In genomic region chrX:107076158-107076557, GRCh38 we compare ENCODE assay signal across 1 cellular context.
TF ChIP-seq lines count a peak whose summit lies in the region.

No MANE protein-coding gene starts in this region.

TF ChIP-seq in HEK293, 187 proteins besides CTCF, POLR2A, EP300 and RAD21 (continued from another document):
- TF ChIP-seq, protein P1, sequence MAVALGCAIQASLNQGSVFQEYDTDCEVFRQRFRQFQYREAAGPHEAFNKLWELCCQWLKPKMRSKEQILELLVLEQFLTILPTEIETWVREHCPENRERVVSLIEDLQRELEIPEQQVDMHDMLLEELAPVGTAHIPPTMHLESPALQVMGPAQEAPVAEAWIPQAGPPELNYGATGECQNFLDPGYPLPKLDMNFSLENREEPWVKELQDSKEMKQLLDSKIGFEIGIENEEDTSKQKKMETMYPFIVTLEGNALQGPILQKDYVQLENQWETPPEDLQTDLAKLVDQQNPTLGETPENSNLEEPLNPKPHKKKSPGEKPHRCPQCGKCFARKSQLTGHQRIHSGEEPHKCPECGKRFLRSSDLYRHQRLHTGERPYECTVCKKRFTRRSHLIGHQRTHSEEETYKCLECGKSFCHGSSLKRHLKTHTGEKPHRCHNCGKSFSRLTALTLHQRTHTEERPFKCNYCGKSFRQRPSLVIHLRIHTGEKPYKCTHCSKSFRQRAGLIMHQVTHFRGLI (tag by site-specific recombination; IDR thresholded peaks at IDR 0.05), result no peak
- TF ChIP-seq, protein P2, sequence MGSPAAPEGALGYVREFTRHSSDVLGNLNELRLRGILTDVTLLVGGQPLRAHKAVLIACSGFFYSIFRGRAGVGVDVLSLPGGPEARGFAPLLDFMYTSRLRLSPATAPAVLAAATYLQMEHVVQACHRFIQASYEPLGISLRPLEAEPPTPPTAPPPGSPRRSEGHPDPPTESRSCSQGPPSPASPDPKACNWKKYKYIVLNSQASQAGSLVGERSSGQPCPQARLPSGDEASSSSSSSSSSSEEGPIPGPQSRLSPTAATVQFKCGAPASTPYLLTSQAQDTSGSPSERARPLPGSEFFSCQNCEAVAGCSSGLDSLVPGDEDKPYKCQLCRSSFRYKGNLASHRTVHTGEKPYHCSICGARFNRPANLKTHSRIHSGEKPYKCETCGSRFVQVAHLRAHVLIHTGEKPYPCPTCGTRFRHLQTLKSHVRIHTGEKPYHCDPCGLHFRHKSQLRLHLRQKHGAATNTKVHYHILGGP (tag by site-specific recombination; IDR thresholded peaks at IDR 0.05), result no peak
